In genomic region chr19:50694815-50695145, GRCh38 we compare ENCODE assay signal across 20 cellular contexts. TPM values are rescaled to one million over a fixed set of nuclear protein-coding genes. Genes with fewer than 3 reads are reported as not detected.
"Had no signal": no experiment of that assay in that cellular context is flagged by ENCODE, and none has a peak within 500 bp of the region (broad histone marks: within the 10 kb centered on the region; RNA-seq: fewer than 3 reads in every experiment).

No MANE protein-coding gene starts in this region.

- H3K4me1 ChIP-seq: gastrocnemius medialis, lower lobe of right lung, thyroid gland had no signal

- H3K27ac Mint-ChIP-seq: activated CD4-positive, alpha-beta T cell treated with anti-CD3 and anti-CD28 coated beads, Interleukin-2, amount 10 ng/mL, durations not matched to agents 24 days and 14 days; activated naive CD4-positive, alpha-beta T cell treated with anti-CD3 and anti-CD28 coated beads, Interleukin-2, amount 10 ng/mL, durations not matched to agents 7 days and 5 days; naive thymus-derived CD8-positive, alpha-beta T cell; stimulated activated naive B cell treated with anti-CD40 and anti-IgM and Interleukin-4, amounts not matched to agents 10 μg/mL and 1 μg/mL and 100 μg/mL, for 72 hours; T-cell had no signal

- DNase-seq: activated effector memory CD4-positive, alpha-beta T cell treated with Interleukin-2 at 50 U/mL for 16 hours; aorta; brain microvascular endothelial cell; cortex of kidney; effector CD4-positive, alpha-beta T cell; gastrocnemius medialis; heart right ventricle; left cardiac atrium; lower lobe of right lung; spleen; stimulated activated naive B cell treated with anti-CD40 and anti-IgM and Interleukin-4, amounts not matched to agents 10 μg/mL and 1 μg/mL and 100 μg/mL, for 72 hours had no signal

- H3K4me3 Mint-ChIP-seq: activated CD4-positive, alpha-beta T cell treated with anti-CD3 and anti-CD28 coated beads, Interleukin-2, amount 10 ng/mL, durations not matched to agents 24 days and 14 days; activated naive CD4-positive, alpha-beta T cell treated with anti-CD3 and anti-CD28 coated beads, Interleukin-2, amount 10 ng/mL, durations not matched to agents 7 days and 5 days; central memory CD8-positive, alpha-beta T cell; stimulated activated naive B cell treated with anti-CD40 and anti-IgM and Interleukin-4, amounts not matched to agents 10 μg/mL and 1 μg/mL and 100 μg/mL, for 72 hours; T-cell had no signal

- H3K36me3 Mint-ChIP-seq: activated naive CD4-positive, alpha-beta T cell treated with anti-CD3 and anti-CD28 coated beads, Interleukin-2, amount 10 ng/mL, durations not matched to agents 7 days and 5 days; stimulated activated naive B cell treated with anti-CD40 and anti-IgM and Interleukin-4, amounts not matched to agents 10 μg/mL and 1 μg/mL and 100 μg/mL, for 72 hours; T-cell had no signal

- H3K36me3 ChIP-seq: brain microvascular endothelial cell, gastrocnemius medialis, heart right ventricle, lower lobe of right lung, spleen, thyroid gland had no signal

- H3K9me3 Mint-ChIP-seq: activated CD4-positive, alpha-beta T cell treated with anti-CD3 and anti-CD28 coated beads, Interleukin-2, amount 10 ng/mL, durations not matched to agents 24 days and 14 days; activated naive CD4-positive, alpha-beta T cell treated with anti-CD3 and anti-CD28 coated beads, Interleukin-2, amount 10 ng/mL, durations not matched to agents 7 days and 5 days; central memory CD8-positive, alpha-beta T cell; naive thymus-derived CD8-positive, alpha-beta T cell; stimulated activated naive B cell treated with anti-CD40 and anti-IgM and Interleukin-4, amounts not matched to agents 10 μg/mL and 1 μg/mL and 100 μg/mL, for 72 hours had no signal

- H3K4me1 Mint-ChIP-seq: activated CD4-positive, alpha-beta T cell treated with anti-CD3 and anti-CD28 coated beads, Interleukin-2, amount 10 ng/mL, durations not matched to agents 24 days and 14 days; activated naive CD4-positive, alpha-beta T cell treated with anti-CD3 and anti-CD28 coated beads, Interleukin-2, amount 10 ng/mL, durations not matched to agents 7 days and 5 days; central memory CD8-positive, alpha-beta T cell; T-cell had no signal

- H3K9me3 ChIP-seq: gastrocnemius medialis, heart right ventricle, lower lobe of right lung, spleen, thyroid gland had no signal

- H3K4me3 ChIP-seq: gastrocnemius medialis, heart right ventricle, lower lobe of right lung, spleen, thyroid gland had no signal

RNA-seq across cellular contexts. Expression of gene SHANK1, which starts 24.8 kb away (rescaled TPM):
- total RNA-seq: activated CD4-positive, alpha-beta T cell treated with anti-CD3 and anti-CD28 coated beads, Interleukin-2, amount 10 ng/mL, durations not matched to agents 24 days and 14 days had no signal

RNA-seq across cellular contexts. Expression of gene C19orf81, which starts 45.5 kb away (rescaled TPM):
- total RNA-seq: aorta, esophagus mucosa, gastrocnemius medialis, mesenteric fat pad, spleen had no signal
- polyA plus RNA-seq: aorta, spleen had no signal

RNA-seq across cellular contexts. Expression of gene SYT3, which starts 55.1 kb away (rescaled TPM):
- total RNA-seq: activated CD4-positive, alpha-beta T cell treated with anti-CD3 and anti-CD28 coated beads, Interleukin-2, amount 10 ng/mL, durations not matched to agents 24 days and 14 days; esophagus mucosa; subcutaneous adipose tissue had no signal
- polyA plus RNA-seq: aorta had no signal
